ENCODE assay signal across 9 cellular contexts in the genomic region with DNA sequence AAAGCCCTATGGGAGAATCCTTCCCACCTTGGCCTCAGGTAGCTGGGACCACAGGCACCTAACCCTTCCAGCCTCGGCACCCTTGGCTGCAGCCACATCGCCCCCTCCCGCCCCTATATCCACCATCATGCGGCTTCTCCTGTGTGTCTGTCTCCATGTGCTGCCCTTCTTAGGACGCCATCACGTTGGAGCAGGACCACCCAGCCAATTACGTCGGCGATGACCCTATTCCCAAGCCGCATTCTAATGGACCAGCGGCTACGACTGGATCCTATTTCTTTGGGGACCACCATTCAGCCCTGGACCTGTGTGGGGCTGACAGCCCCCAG. TPM values are rescaled to one million over a fixed set of nuclear protein-coding genes. Genes with fewer than 3 reads are reported as not detected.
DNase-seq lines count a peak whose midpoint lies in the region; ATAC-seq and TF ChIP-seq lines count a peak whose summit lies in the region.
"Had no signal": no experiment of that assay in that cellular context is flagged by ENCODE, and none has a peak within 500 bp of the region (broad histone marks: within the 10 kb centered on the region; RNA-seq: fewer than 3 reads in every experiment).

No MANE protein-coding gene starts in this region.

- no peak for TF ChIP-seq EP300 in gastroesophageal sphincter (IDR thresholded peaks at IDR 0.05)

- TF ChIP-seq CTCF in WERI-Rb-1 (IDR thresholded peaks at IDR 0.05; ENCODE audit: low read depth, low read length) (no peak), gastroesophageal sphincter (IDR thresholded peaks at IDR 0.05) (no peak), hepatocyte (IDR thresholded peaks at IDR 0.05; ENCODE audit: poor library complexity) (no peak)

- peak overlapping the region; percentile 69 for H3K4me2 ChIP-seq in GM23248 (ENCODE audit: unreplicated experiment)
- no peak overlapping the region for H3K4me2 ChIP-seq in hepatocyte

- H4K20me1 ChIP-seq in GM23248 (ENCODE audit: insufficient read depth) = no peaks in the 10 kb centered on the region
- no peaks in the 10 kb centered on the region for H4K20me1 ChIP-seq in hepatocyte (ENCODE audit: insufficient read depth, poor library complexity, severe bottlenecking)

- POLR2A ChIA-PET in HEK293T (lab: Yijun Ruan, JAX) = interaction anchor here (2.4 kb wide), 1 partner anchor 10 kb away, joined by 6 read pairs; no protein-coding TSS in a partner anchor

- no peak for ATAC-seq in gastroesophageal sphincter

- H3K9ac ChIP-seq in GM23248 (peak overlapping the region; percentile 69; the same call in 1 of the 2 replicates), skeletal muscle tissue (ENCODE audit: low read depth in 1 of 3, low read length in 3 of 3) (peak overlapping the region in 1 of 3 donors; percentile 64)

- H2AFZ ChIP-seq in GM23248 = no peak overlapping the region
- no peak overlapping the region for H2AFZ ChIP-seq in hepatocyte

- H3K36me3 ChIP-seq in GM23248 (ENCODE audit: low read depth) (no peaks in the 10 kb centered on the region), WERI-Rb-1 (peaks cover 8% of the 10 kb centered on the region), gastroesophageal sphincter (no peaks in the 10 kb centered on the region), skeletal muscle tissue (ENCODE audit: control insufficient read depth in 3 of 3, insufficient read depth in 3 of 3, low read length in 3 of 3) (no peaks in the 10 kb centered on the region), hepatocyte (replicated peaks; ENCODE audit: insufficient read depth, low read depth) (no peaks in the 10 kb centered on the region)

- no peak for TF ChIP-seq POLR2A in gastroesophageal sphincter (IDR thresholded peaks at IDR 0.05)

- H3K27ac ChIP-seq in GM23248 = peak overlapping the region; percentile 91
- peak overlapping the region; percentile 32; the same call in 1 of the 2 replicates for H3K27ac ChIP-seq in WERI-Rb-1
- peak overlapping the region in 3 of 4 donors; percentile 53 to 75 (median 73) for H3K27ac ChIP-seq in gastroesophageal sphincter
- peak overlapping the region; percentile 75 for H3K27ac ChIP-seq in skeletal muscle tissue (ENCODE audit: low read depth, low read length)
- no peak overlapping the region for H3K27ac ChIP-seq in hepatocyte

- in situ Hi-C loops in GM23248 (cut with MboI) = no loop called here

- WGBS in GM23248 (ENCODE audit: low coverage in 1 of 2, low lambda C conversion rate in 2 of 2, missing lambda C conversion rate in 2 of 2), 2 experiments = 98% methylated on average over 12 of the region's 12 CpGs
- 73% methylated on average over 6 of the region's 12 CpGs; no CpG with 5 or more reads in 1 of the 2 donors for WGBS in gastroesophageal sphincter (ENCODE audit: low coverage in 1 of 2), 2 donors
- 94% methylated on average over 12 of the region's 12 CpGs for WGBS in hepatocyte (ENCODE audit: low lambda C conversion rate, missing lambda C conversion rate)

- H3K9me2 ChIP-seq in GM23248 (ENCODE audit: insufficient read depth) = no peaks in the 10 kb centered on the region
- H3K9me2 ChIP-seq in hepatocyte (replicated peaks; ENCODE audit: insufficient read depth) = no peaks in the 10 kb centered on the region

- H3F3A ChIP-seq in GM23248 (ENCODE audit: insufficient read depth) = peaks cover 6% of the 10 kb centered on the region; the same call in 1 of the 2 replicates

- H3K27me3 ChIP-seq in GM23248 (replicated peaks; ENCODE audit: insufficient read depth) (no peaks in the 10 kb centered on the region), WERI-Rb-1 (ENCODE audit: insufficient read depth, low read depth, severe bottlenecking) (no peaks in the 10 kb centered on the region), gastroesophageal sphincter (no peaks in the 10 kb centered on the region), skeletal muscle tissue (ENCODE audit: control insufficient read depth in 3 of 3, insufficient read depth in 3 of 3, low read length in 3 of 3) (no peaks in the 10 kb centered on the region), hepatocyte (no peaks in the 10 kb centered on the region)

- DNase-seq in GM23248 (no peak), WERI-Rb-1 (no peak), NCI-H2171 (lab: John Stamatoyannopoulos, UW) (no peak), hepatocyte (ENCODE audit: low spot score) (no peak), HEK293T (ENCODE audit: extremely low spot score) (no peak), UCSD-AML1 (lab: John Stamatoyannopoulos, UW; ENCODE audit: unreplicated experiment) (no peak)
- DNase-seq: islet precursor cell had no signal

- no peaks in the 10 kb centered on the region for H3K9me3 ChIP-seq in GM23248 (ENCODE audit: low read depth)
- no peaks in the 10 kb centered on the region for H3K9me3 ChIP-seq in WERI-Rb-1 (ENCODE audit: severe bottlenecking)
- H3K9me3 ChIP-seq in gastroesophageal sphincter = no peaks in the 10 kb centered on the region
- H3K9me3 ChIP-seq in skeletal muscle tissue (ENCODE audit: control insufficient read depth in 3 of 3, low read length in 3 of 3) = no peaks in the 10 kb centered on the region
- H3K9me3 ChIP-seq in hepatocyte (ENCODE audit: low read depth) = no peaks in the 10 kb centered on the region

- CTCF ChIA-PET in HEK293T (lab: Yijun Ruan, JAX) = interaction anchor here (0.5 kb wide), 1 partner anchor 1431 kb away, joined by 3 read pairs; no protein-coding TSS in a partner anchor

- no peak overlapping the region for H3K4me3 ChIP-seq in GM23248
- H3K4me3 ChIP-seq in WERI-Rb-1 (ENCODE audit: low read depth, low read length) = no peak overlapping the region
- no peak overlapping the region for H3K4me3 ChIP-seq in gastroesophageal sphincter
- no peak overlapping the region for H3K4me3 ChIP-seq in skeletal muscle tissue (ENCODE audit: low read length in 3 of 3)
- no peak overlapping the region for H3K4me3 ChIP-seq in hepatocyte

- peaks cover 16% of the 10 kb centered on the region for H3K79me2 ChIP-seq in GM23248 (ENCODE audit: insufficient read depth)
- peaks cover 8% of the 10 kb centered on the region for H3K79me2 ChIP-seq in hepatocyte

- H3K4me1 ChIP-seq in GM23248 (ENCODE audit: insufficient read depth) (peaks cover 36% of the 10 kb centered on the region), gastroesophageal sphincter (peaks cover 0 to 55% (median 11%) of the 10 kb centered on the region in 3 donors), skeletal muscle tissue (ENCODE audit: control insufficient read depth in 3 of 3, insufficient read depth in 3 of 3, low read length in 3 of 3) (peaks cover 32 to 43% (median 41%) of the 10 kb centered on the region in 3 donors), hepatocyte (ENCODE audit: insufficient read depth) (peaks cover 7% of the 10 kb centered on the region)

TF ChIP-seq in HEK293T, 16 proteins besides CTCF, POLR2A, EP300 and RAD21:
- TF ChIP-seq ZNF384 (IDR thresholded peaks at IDR 0.05) (no peak), FOXM1 (IDR thresholded peaks at IDR 0.05; ENCODE audit: borderline replicate concordance) (no peak), L3MBTL2 (conservative IDR thresholded peaks at IDR 0.05) (no peak), NFRKB (IDR thresholded peaks at IDR 0.05) (no peak), FOXA1 (IDR thresholded peaks at IDR 0.05) (no peak)
- TF ChIP-seq, protein P1, sequence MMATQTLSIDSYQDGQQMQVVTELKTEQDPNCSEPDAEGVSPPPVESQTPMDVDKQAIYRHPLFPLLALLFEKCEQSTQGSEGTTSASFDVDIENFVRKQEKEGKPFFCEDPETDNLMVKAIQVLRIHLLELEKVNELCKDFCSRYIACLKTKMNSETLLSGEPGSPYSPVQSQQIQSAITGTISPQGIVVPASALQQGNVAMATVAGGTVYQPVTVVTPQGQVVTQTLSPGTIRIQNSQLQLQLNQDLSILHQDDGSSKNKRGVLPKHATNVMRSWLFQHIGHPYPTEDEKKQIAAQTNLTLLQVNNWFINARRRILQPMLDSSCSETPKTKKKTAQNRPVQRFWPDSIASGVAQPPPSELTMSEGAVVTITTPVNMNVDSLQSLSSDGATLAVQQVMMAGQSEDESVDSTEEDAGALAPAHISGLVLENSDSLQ (IDR thresholded peaks at IDR 0.05) = no peak

RNA-seq across cellular contexts. Expression of a gene that starts 3.3 kb away (rescaled TPM):
- 12.3 and 15.3 TPM in 2 replicates for total RNA-seq in GM23248 (2014; rRNA removed; shearing (Covaris generic))
- polyA plus RNA-seq in GM23248 (2016; fragmentation: Nextera tagmentation; extraction: Ambion mirVana) (6.2 and 10.6 TPM in 2 replicates), hepatocyte (29.8 and 49.5 TPM in 2 replicates)
- total RNA-seq in gastroesophageal sphincter (10 to 100 TPM in 3 of 4 donors, 1 to 10 TPM in 1; 6.5 to 28.2 (median 16.2) TPM), skeletal muscle tissue (11.5 TPM), hepatocyte (10.0 and 15.7 TPM in 2 replicates)

RNA-seq across cellular contexts. Expression of a gene that starts 12.9 kb away (rescaled TPM):
- 550 and 595 TPM in 2 replicates for total RNA-seq in GM23248 (2014; rRNA removed; shearing (Covaris generic))
- 95.5 and 97.7 TPM in 2 replicates for polyA plus RNA-seq in GM23248 (2016; fragmentation: Nextera tagmentation; extraction: Ambion mirVana)
- total RNA-seq in gastroesophageal sphincter = 10 to 100 TPM; 11.2 to 38.5 (median 22.1) TPM
- 13.0 TPM for total RNA-seq in skeletal muscle tissue
- 240 and 290 TPM in 2 replicates for total RNA-seq in hepatocyte
- 114 and 125 TPM in 2 replicates for polyA plus RNA-seq in hepatocyte

RNA-seq across cellular contexts. Expression of a gene that starts 57.6 kb away (rescaled TPM):
- 24.5 and 35.1 TPM in 2 replicates for total RNA-seq in GM23248 (2014; rRNA removed; shearing (Covaris generic))
- polyA plus RNA-seq in GM23248 (2016; fragmentation: Nextera tagmentation; extraction: Ambion mirVana) (102 and 114 TPM in 2 replicates), hepatocyte (152 and 193 TPM in 2 replicates)
- total RNA-seq in gastroesophageal sphincter (10 to 100 TPM; 23.4 to 92.1 (median 72.4) TPM), skeletal muscle tissue (21.4 TPM), hepatocyte (55.7 and 72.5 TPM in 2 replicates)
